ENCODE assay signal across 30 cellular contexts in genomic region chr5:72829707-72830106, GRCh38.
"Had no signal": no experiment of that assay in that cellular context is flagged by ENCODE, and none has a peak within 500 bp of the region (broad histone marks: within the 10 kb centered on the region; RNA-seq: fewer than 3 reads in every experiment).

No MANE protein-coding gene starts in this region.

- H3K9me3 ChIP-seq: ascending aorta, gastrocnemius medialis, prostate gland, sigmoid colon, thoracic aorta, upper lobe of right lung had no signal

- H3K27me3 ChIP-seq: ascending aorta, brain microvascular endothelial cell, gastrocnemius medialis, hepatocyte, sigmoid colon, upper lobe of right lung had no signal

- H3K36me3 Mint-ChIP-seq: activated naive CD4-positive, alpha-beta T cell treated with anti-CD3 and anti-CD28 coated beads, Interleukin-2, amount 10 ng/mL, durations not matched to agents 7 days and 5 days; activated naive CD8-positive, alpha-beta T cell treated with anti-CD3 and anti-CD28 coated beads, Interleukin-2, amount 10 ng/mL, durations not matched to agents 7 days and 5 days; memory B cell; natural killer cell; stimulated activated effector memory CD8-positive, alpha-beta T cell treated with anti-CD3 and anti-CD28 coated beads, Interleukin-12 subunit alpha, Interleukin-12 subunit beta, amount 100 ng/mL, for 72 hours had no signal

- H3K4me3 ChIP-seq: ascending aorta, gastrocnemius medialis, hepatocyte, prostate gland, sigmoid colon, thoracic aorta, upper lobe of right lung had no signal

- H3K36me3 ChIP-seq: ascending aorta, brain microvascular endothelial cell, gastrocnemius medialis, prostate gland, sigmoid colon, upper lobe of right lung had no signal

- H3K9me3 Mint-ChIP-seq: activated naive CD4-positive, alpha-beta T cell treated with anti-CD3 and anti-CD28 coated beads, Interleukin-2, amount 10 ng/mL, durations not matched to agents 7 days and 5 days; activated naive CD8-positive, alpha-beta T cell treated with anti-CD3 and anti-CD28 coated beads, Interleukin-2, amount 10 ng/mL, durations not matched to agents 7 days and 5 days; activated T-helper 1 cell treated with anti-CD3 and anti-CD28 coated beads, Interleukin-12 subunit alpha, Interleukin-12 subunit beta, Interleukin-2, Interleukin-4 antibody, amounts not matched to agents 30 ng/mL and 10 ng/mL and 1 ng/mL, durations not matched to agents 14 hours and 24 hours and 36 hours; effector memory CD8-positive, alpha-beta T cell; memory B cell; natural killer cell; stimulated activated effector memory CD8-positive, alpha-beta T cell treated with anti-CD3 and anti-CD28 coated beads, Interleukin-12 subunit alpha, Interleukin-12 subunit beta, amount 100 ng/mL, for 72 hours; stimulated activated naive CD8-positive, alpha-beta T cell treated with anti-CD3 and anti-CD28 coated beads, Interleukin-15, Interleukin-2, amounts not matched to agents 100 ng/mL and 50 ng/mL, for 24 hours; T-helper 2 cell treated with Interferon-gamma antibody and Interleukin-4, amounts not matched to agents 5 μg/mL and 100 μg/mL, for 36 hours had no signal

- ATAC-seq: activated CD4-positive, CD25-positive, alpha-beta regulatory T cell treated with anti-CD3 and anti-CD28 coated beads, Interleukin-2, amount 50 U/mL, for 24 hours; effector memory CD8-positive, alpha-beta T cell; gastrocnemius medialis; natural killer cell; stimulated activated effector memory CD8-positive, alpha-beta T cell treated with anti-CD3 and anti-CD28 coated beads, Interleukin-12 subunit alpha, Interleukin-12 subunit beta, amount 100 ng/mL, for 72 hours; upper lobe of right lung had no signal

- FAIRE-seq: small intestine, TTC549 had no signal

- H3K27ac ChIP-seq: ascending aorta, brain microvascular endothelial cell, hepatocyte, prostate gland, sigmoid colon, thoracic aorta, upper lobe of right lung, VCaP had no signal

- H3K4me3 Mint-ChIP-seq: activated naive CD4-positive, alpha-beta T cell treated with anti-CD3 and anti-CD28 coated beads, Interleukin-2, amount 10 ng/mL, durations not matched to agents 7 days and 5 days; activated naive CD8-positive, alpha-beta T cell treated with anti-CD3 and anti-CD28 coated beads, Interleukin-2, amount 10 ng/mL, durations not matched to agents 7 days and 5 days; activated T-helper 1 cell treated with anti-CD3 and anti-CD28 coated beads, Interleukin-12 subunit alpha, Interleukin-12 subunit beta, Interleukin-2, Interleukin-4 antibody, amounts not matched to agents 30 ng/mL and 10 ng/mL and 1 ng/mL, durations not matched to agents 14 hours and 24 hours and 36 hours; effector memory CD8-positive, alpha-beta T cell; memory B cell; natural killer cell; stimulated activated effector memory CD8-positive, alpha-beta T cell treated with anti-CD3 and anti-CD28 coated beads, Interleukin-12 subunit alpha, Interleukin-12 subunit beta, amount 100 ng/mL, for 72 hours; stimulated activated naive CD8-positive, alpha-beta T cell treated with anti-CD3 and anti-CD28 coated beads, Interleukin-15, Interleukin-2, amounts not matched to agents 100 ng/mL and 50 ng/mL, for 24 hours; T-helper 2 cell treated with Interferon-gamma antibody and Interleukin-4, amounts not matched to agents 5 μg/mL and 100 μg/mL, for 36 hours had no signal

- H3K27ac Mint-ChIP-seq: activated naive CD4-positive, alpha-beta T cell treated with anti-CD3 and anti-CD28 coated beads, Interleukin-2, amount 10 ng/mL, durations not matched to agents 7 days and 5 days; activated naive CD8-positive, alpha-beta T cell treated with anti-CD3 and anti-CD28 coated beads, Interleukin-2, amount 10 ng/mL, durations not matched to agents 7 days and 5 days; activated T-helper 1 cell treated with anti-CD3 and anti-CD28 coated beads, Interleukin-12 subunit alpha, Interleukin-12 subunit beta, Interleukin-2, Interleukin-4 antibody, amounts not matched to agents 30 ng/mL and 10 ng/mL and 1 ng/mL, durations not matched to agents 14 hours and 24 hours and 36 hours; effector memory CD8-positive, alpha-beta T cell; memory B cell; natural killer cell; stimulated activated effector memory CD8-positive, alpha-beta T cell treated with anti-CD3 and anti-CD28 coated beads, Interleukin-12 subunit alpha, Interleukin-12 subunit beta, amount 100 ng/mL, for 72 hours; stimulated activated naive CD8-positive, alpha-beta T cell treated with anti-CD3 and anti-CD28 coated beads, Interleukin-15, Interleukin-2, amounts not matched to agents 100 ng/mL and 50 ng/mL, for 24 hours; T-helper 2 cell treated with Interferon-gamma antibody and Interleukin-4, amounts not matched to agents 5 μg/mL and 100 μg/mL, for 36 hours had no signal

- DNase-seq: activated CD4-positive, alpha-beta T cell treated with anti-CD3 and anti-CD28 coated beads for 48 hours; activated CD4-positive, alpha-beta T cell treated with anti-CD3 and anti-CD28 coated beads, Interleukin-2, amount 50 U/mL, for 48 hours; activated CD8-positive, alpha-beta memory T cell treated with anti-CD3 and anti-CD28 coated beads, Interleukin-2, amount 50 U/mL, for 4 hours; activated effector memory CD4-positive, alpha-beta T cell treated with anti-CD3 and anti-CD28 coated beads, Interleukin-2, amount 50 U/mL, for 16 hours; activated naive CD4-positive, alpha-beta T cell treated with anti-CD3 and anti-CD28 coated beads, Interleukin-2, amount 10 ng/mL, durations not matched to agents 7 days and 5 days; activated naive CD8-positive, alpha-beta T cell treated with anti-CD3 and anti-CD28 coated beads, Interleukin-2, amount 10 ng/mL, durations not matched to agents 7 days and 5 days; activated T-cell treated with anti-CD3 and anti-CD28 coated beads, Interleukin-2, amount 50 U/mL, for 1 hour; brain microvascular endothelial cell; cortex of kidney; effector memory CD8-positive, alpha-beta T cell; erythroblast; gastrocnemius medialis; natural killer cell; sigmoid colon; small intestine; stimulated activated CD4-positive, alpha-beta T cell treated with anti-CD3 and anti-CD28 coated beads, Interleukin-4, amount 100 ng/mL, for 24 hours; T-helper 1 cell; upper lobe of right lung had no signal

- H3K27me3 Mint-ChIP-seq: memory B cell; stimulated activated naive CD8-positive, alpha-beta T cell treated with anti-CD3 and anti-CD28 coated beads, Interleukin-15, Interleukin-2, amounts not matched to agents 100 ng/mL and 50 ng/mL, for 24 hours had no signal

- H3K4me1 Mint-ChIP-seq: activated naive CD4-positive, alpha-beta T cell treated with anti-CD3 and anti-CD28 coated beads, Interleukin-2, amount 10 ng/mL, durations not matched to agents 7 days and 5 days; activated naive CD8-positive, alpha-beta T cell treated with anti-CD3 and anti-CD28 coated beads, Interleukin-2, amount 10 ng/mL, durations not matched to agents 7 days and 5 days; natural killer cell; stimulated activated effector memory CD8-positive, alpha-beta T cell treated with anti-CD3 and anti-CD28 coated beads, Interleukin-12 subunit alpha, Interleukin-12 subunit beta, amount 100 ng/mL, for 72 hours had no signal

- H3K4me1 ChIP-seq: ascending aorta, prostate gland, upper lobe of right lung had no signal

- H3K4me2 ChIP-seq: hepatocyte had no signal

- H2AFZ ChIP-seq: hepatocyte had no signal
